Comparison of ENCODE assay signal across 1 cellular context in genomic region chr5:149320791-149321330, GRCh38.
TF ChIP-seq lines count a peak whose summit lies in the region.

No MANE protein-coding gene starts in this region.

TF ChIP-seq in endothelial cell of umbilical vein, 7 proteins besides CTCF, POLR2A, EP300 and RAD21:
- TF ChIP-seq FOS (IDR thresholded peaks at IDR 0.05; ENCODE audit: borderline replicate concordance, insufficient read depth, low read length) (no peak), MAX (IDR thresholded peaks at IDR 0.05; ENCODE audit: insufficient read depth, insufficient read length) (peak; percentile 78), GATA2 (IDR thresholded peaks at IDR 0.05; ENCODE audit: insufficient read depth, insufficient read length, low read depth, low read length) (no peak), EZH2 (IDR thresholded peaks at IDR 0.05; ENCODE audit: borderline replicate concordance, low read depth, low read length, severe bottlenecking) (no peak)
